7 cellular contexts compared by ENCODE assay signal in genomic region chr7:104052979-104053378, GRCh38.
"Had no signal": no experiment of that assay in that cellular context is flagged by ENCODE, and none has a peak within 500 bp of the region (broad histone marks: within the 10 kb centered on the region; RNA-seq: fewer than 3 reads in every experiment).

No MANE protein-coding gene starts in this region.

- H3K4me2 ChIP-seq: KMS-11 had no signal

- FAIRE-seq: HTR-8/SVneo, K562 had no signal

- H3K4me3 ChIP-seq: K562 had no signal

- H3K27ac ChIP-seq: HL-60, KMS-11 had no signal

- ATAC-seq: K562 had no signal

- H3K9ac ChIP-seq: KMS-11 had no signal

- DNase-seq: IMR-90, KBM-7, KG1 had no signal
